In genomic region chr22:35341090-35341874, GRCh38 we compare ENCODE assay signal across 15 cellular contexts. TPM values are rescaled to one million over a fixed set of nuclear protein-coding genes. Genes with fewer than 3 reads are reported as not detected.
DNase-seq lines count a peak whose midpoint lies in the region; ATAC-seq and TF ChIP-seq lines count a peak whose summit lies in the region.
"Had no signal": no experiment of that assay in that cellular context is flagged by ENCODE, and none has a peak within 500 bp of the region (broad histone marks: within the 10 kb centered on the region; RNA-seq: fewer than 3 reads in every experiment).

No MANE protein-coding gene starts in this region.

- H3K27me3 Mint-ChIP-seq in activated naive CD4-positive, alpha-beta T cell treated with anti-CD3 and anti-CD28 coated beads, Interleukin-2, amount 50 U/mL, for 24 hours: no peaks in the 10 kb centered on the region
- no peaks in the 10 kb centered on the region for H3K27me3 Mint-ChIP-seq in stimulated activated naive B cell treated with anti-CD40 and anti-IgM and Interleukin-4, amounts not matched to agents 10 μg/mL and 1 μg/mL and 100 μg/mL, for 72 hours

- H3K4me1 Mint-ChIP-seq in activated naive CD4-positive, alpha-beta T cell treated with anti-CD3 and anti-CD28 coated beads, Interleukin-2, amount 50 U/mL, for 24 hours: no peaks in the 10 kb centered on the region
- H3K4me1 Mint-ChIP-seq in stimulated activated naive B cell treated with anti-CD40 and anti-IgM and Interleukin-4, amounts not matched to agents 10 μg/mL and 1 μg/mL and 100 μg/mL, for 72 hours: peaks cover 24 to 37% of the 10 kb centered on the region in 2 donors

- peak overlapping the region; percentile 35 for H3K27ac Mint-ChIP-seq in activated naive CD4-positive, alpha-beta T cell treated with anti-CD3 and anti-CD28 coated beads, Interleukin-2, amount 50 U/mL, for 24 hours
- H3K27ac Mint-ChIP-seq in stimulated activated naive B cell treated with anti-CD40 and anti-IgM and Interleukin-4, amounts not matched to agents 10 μg/mL and 1 μg/mL and 100 μg/mL, for 72 hours: peak overlapping the region; percentile 84

- DNase-seq in activated naive CD4-positive, alpha-beta T cell treated with Interleukin-2 at 50 U/mL for 16 hours: no peak
- peak; percentile 28 for DNase-seq in NAMALWA (ENCODE audit: low spot score)
- DNase-seq in foreskin keratinocyte: no peak
- DNase-seq in stimulated activated naive B cell treated with anti-CD40 and anti-IgM and Interleukin-4, amounts not matched to agents 10 μg/mL and 1 μg/mL and 100 μg/mL, for 72 hours: no peak
- no peak for DNase-seq in OCI-M2 (lab: John Stamatoyannopoulos, UW; ENCODE audit: unreplicated experiment)
- DNase-seq in islet precursor cell: no peak
- DNase-seq: C1 segment of cervical spinal cord, GF-D8, GM23248, NCI-H1417, NCI-H1930, NCI-H526 treated with DMSO at 0.1 percent for 48 hours, PC-9 had no signal

- H3K27ac ChIP-seq in foreskin keratinocyte: no peak overlapping the region
- H3K27ac ChIP-seq: GM23248, PC-9 had no signal

- H3K36me3 Mint-ChIP-seq in activated naive CD4-positive, alpha-beta T cell treated with anti-CD3 and anti-CD28 coated beads, Interleukin-2, amount 50 U/mL, for 24 hours: peaks cover 9% of the 10 kb centered on the region
- peaks cover 35 to 49% of the 10 kb centered on the region in 2 donors for H3K36me3 Mint-ChIP-seq in stimulated activated naive B cell treated with anti-CD40 and anti-IgM and Interleukin-4, amounts not matched to agents 10 μg/mL and 1 μg/mL and 100 μg/mL, for 72 hours

- no peaks in the 10 kb centered on the region for H3K4me1 ChIP-seq in foreskin keratinocyte

- peak; percentile 19 for ATAC-seq in foreskin keratinocyte
- no peak for ATAC-seq in stimulated activated naive B cell treated with anti-CD40 and anti-IgM and Interleukin-4, amounts not matched to agents 10 μg/mL and 1 μg/mL and 100 μg/mL, for 72 hours (replicated peaks)
- ATAC-seq: HCT116 had no signal

- no peaks in the 10 kb centered on the region for H3K9me3 Mint-ChIP-seq in activated naive CD4-positive, alpha-beta T cell treated with anti-CD3 and anti-CD28 coated beads, Interleukin-2, amount 50 U/mL, for 24 hours
- no peaks in the 10 kb centered on the region for H3K9me3 Mint-ChIP-seq in stimulated activated naive B cell treated with anti-CD40 and anti-IgM and Interleukin-4, amounts not matched to agents 10 μg/mL and 1 μg/mL and 100 μg/mL, for 72 hours

- no peaks in the 10 kb centered on the region for H3K27me3 ChIP-seq in foreskin keratinocyte

- TF ChIP-seq CTCF in foreskin keratinocyte (conservative IDR thresholded peaks at IDR 0.05): no peak

- no peak overlapping the region for H3K4me3 Mint-ChIP-seq in activated naive CD4-positive, alpha-beta T cell treated with anti-CD3 and anti-CD28 coated beads, Interleukin-2, amount 50 U/mL, for 24 hours
- H3K4me3 Mint-ChIP-seq in stimulated activated naive B cell treated with anti-CD40 and anti-IgM and Interleukin-4, amounts not matched to agents 10 μg/mL and 1 μg/mL and 100 μg/mL, for 72 hours: no peak overlapping the region

RNA-seq across cellular contexts. Expression of gene HMOX1, which starts 39.6 kb away (rescaled TPM):
- 1.2 and 3.1 TPM in 2 replicates for total RNA-seq in foreskin keratinocyte
- polyA plus RNA-seq in foreskin keratinocyte: 1.7 and 3.8 TPM in 2 replicates

RNA-seq across cellular contexts. Expression of gene TOM1, which starts 41.6 kb away (rescaled TPM):
- total RNA-seq in foreskin keratinocyte: 9.0 and 10.0 TPM in 2 replicates
- 8.9 and 10.4 TPM in 2 replicates for polyA plus RNA-seq in foreskin keratinocyte

RNA-seq across cellular contexts. Expression of gene MCM5, which starts 58.7 kb away (rescaled TPM):
- total RNA-seq in foreskin keratinocyte: 91.0 and 94.1 TPM in 2 replicates
- polyA plus RNA-seq in foreskin keratinocyte: 106 and 111 TPM in 2 replicates
